ENCODE assay signal across 29 cellular contexts in the genomic region with DNA sequence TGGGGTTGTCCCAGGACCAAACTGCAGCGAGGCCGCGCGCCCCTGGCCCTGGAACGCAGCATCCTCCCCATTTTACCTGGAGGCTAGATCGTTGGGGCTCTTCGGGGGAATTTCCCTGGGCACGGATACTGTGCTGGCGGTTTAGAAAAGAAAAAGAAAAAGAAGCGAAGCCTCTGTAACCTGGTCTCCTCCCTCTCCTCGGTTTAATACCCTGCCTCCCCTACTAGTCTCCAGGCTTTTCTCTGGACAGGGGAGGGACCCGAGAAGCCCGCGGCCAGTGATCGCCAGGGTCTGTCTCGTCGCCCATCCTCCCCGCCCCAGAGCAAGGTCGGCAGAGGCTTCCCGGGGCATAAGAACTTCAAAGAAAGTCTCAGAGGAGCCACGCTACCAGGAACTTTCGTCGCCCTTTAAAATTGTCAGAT. TPM values are rescaled to one million over a fixed set of nuclear protein-coding genes. Genes with fewer than 3 reads are reported as not detected.
DNase-seq lines count a peak whose midpoint lies in the region; ATAC-seq, FAIRE-seq and TF ChIP-seq lines count a peak whose summit lies in the region.
"Had no signal": no experiment of that assay in that cellular context is flagged by ENCODE, and none has a peak within 500 bp of the region (broad histone marks: within the 10 kb centered on the region; RNA-seq: fewer than 3 reads in every experiment).

No MANE protein-coding gene starts in this region.

- no peaks in the 10 kb centered on the region for H3K9me3 ChIP-seq in astrocyte (ENCODE audit: insufficient read depth, low read depth, low read length)
- H3K9me3 ChIP-seq in iPS-15b (ENCODE audit: control insufficient read depth, insufficient read depth, low read length), result no peaks in the 10 kb centered on the region
- H3K9me3 ChIP-seq in osteoblast (ENCODE audit: low read depth, low read length), result no peaks in the 10 kb centered on the region
- H3K9me3 ChIP-seq in left ventricle myocardium inferior (replicated peaks), result no peaks in the 10 kb centered on the region
- H3K9me3 ChIP-seq: right atrium auricular region had no signal

- peaks cover 20% of the 10 kb centered on the region for H3K27me3 Mint-ChIP-seq in astrocyte (ENCODE audit: low read depth, unreplicated experiment)
- H3K27me3 Mint-ChIP-seq in activated CD4-positive, alpha-beta memory T cell treated with anti-CD3 and anti-CD28 coated beads for 36 hours, result peaks cover 28% of the 10 kb centered on the region

- peak; percentile 17 for DNase-seq in GM12891 (ENCODE audit: insufficient read length, low spot score)
- DNase-seq in astrocyte (ENCODE audit: low read depth), result no peak
- DNase-seq in osteoblast (ENCODE audit: insufficient read length, low spot score, missing footprints), result no peak
- no peak for DNase-seq in left ventricle myocardium inferior
- no peak for DNase-seq in activated CD4-positive, alpha-beta memory T cell treated with anti-CD3 and anti-CD28 coated beads for 36 hours
- DNase-seq: ACHN; activated CD4-positive, alpha-beta T cell treated with anti-CD3 and anti-CD28 coated beads for 48 hours; activated CD8-positive, alpha-beta memory T cell treated with anti-CD3 and anti-CD28 coated beads, Interleukin-2, amount 10 ng/mL, durations not matched to agents 7 days and 5 days; aorta; C1 segment of cervical spinal cord; effector CD4-positive, alpha-beta T cell; HCEC 1CT; immature natural killer cell; NCI-H1436; NCI-H526 treated with DMSO at 0.1 percent for 48 hours; SW 1271 had no signal

- no peaks in the 10 kb centered on the region for H3K9me3 Mint-ChIP-seq in astrocyte (ENCODE audit: unreplicated experiment)
- H3K9me3 Mint-ChIP-seq in activated CD4-positive, alpha-beta memory T cell treated with anti-CD3 and anti-CD28 coated beads for 36 hours, result peaks cover 2% of the 10 kb centered on the region
- H3K9me3 Mint-ChIP-seq: activated naive CD4-positive, alpha-beta T cell treated with anti-CD3 and anti-CD28 coated beads, Interleukin-2, amount 50 U/mL, for 24 hours; activated T-helper 1 cell treated with anti-CD3 and anti-CD28 coated beads, Interleukin-12 subunit alpha, Interleukin-12 subunit beta, Interleukin-2, Interleukin-4 antibody, amounts not matched to agents 30 ng/mL and 10 ng/mL and 1 ng/mL, durations not matched to agents 14 hours and 24 hours and 36 hours; central memory CD8-positive, alpha-beta T cell had no signal

- TF ChIP-seq CTCF in astrocyte (IDR thresholded peaks at IDR 0.05; ENCODE audit: insufficient read depth, low read depth, low read length), result no peak
- no peak for TF ChIP-seq CTCF in osteoblast (IDR thresholded peaks at IDR 0.05; ENCODE audit: extremely low read depth, low read depth, low read length)
- no peak for TF ChIP-seq CTCF in left ventricle myocardium inferior (IDR thresholded peaks at IDR 0.05; ENCODE audit: borderline replicate concordance)

- H4K20me1 ChIP-seq in astrocyte (ENCODE audit: insufficient read depth, low read length) (no peaks in the 10 kb centered on the region), osteoblast (ENCODE audit: insufficient read depth, low read length) (no peaks in the 10 kb centered on the region)

- H3K4me2 ChIP-seq in astrocyte (ENCODE audit: low read length) (peak overlapping the region; percentile 36), osteoblast (ENCODE audit: insufficient read depth, low read length) (peak overlapping the region; percentile 8)

- H3K4me1 ChIP-seq in astrocyte (ENCODE audit: insufficient read depth, low read length), result no peaks in the 10 kb centered on the region
- H3K4me1 ChIP-seq in iPS-15b (ENCODE audit: control insufficient read depth, insufficient read depth, low read length), result no peaks in the 10 kb centered on the region
- H3K4me1 ChIP-seq in osteoblast (ENCODE audit: insufficient read depth, low read length), result peaks cover 10% of the 10 kb centered on the region
- peaks cover 22% of the 10 kb centered on the region for H3K4me1 ChIP-seq in left ventricle myocardium inferior

- H3K79me2 ChIP-seq in astrocyte (ENCODE audit: insufficient read depth, low read length), result no peaks in the 10 kb centered on the region
- no peaks in the 10 kb centered on the region for H3K79me2 ChIP-seq in osteoblast (ENCODE audit: insufficient read depth, low read length)

- no peaks in the 10 kb centered on the region for H3K4me1 Mint-ChIP-seq in astrocyte (ENCODE audit: low read depth, unreplicated experiment)
- H3K4me1 Mint-ChIP-seq in activated CD4-positive, alpha-beta memory T cell treated with anti-CD3 and anti-CD28 coated beads for 36 hours (ENCODE audit: low read depth), result no peaks in the 10 kb centered on the region
- H3K4me1 Mint-ChIP-seq: activated CD8-positive, alpha-beta memory T cell treated with anti-CD3 and anti-CD28 coated beads, Interleukin-2, amount 10 ng/mL, durations not matched to agents 7 days and 5 days; activated naive CD4-positive, alpha-beta T cell treated with anti-CD3 and anti-CD28 coated beads, Interleukin-2, amount 50 U/mL, for 24 hours; central memory CD8-positive, alpha-beta T cell; immature natural killer cell had no signal

- H3K4me3 ChIP-seq in astrocyte (ENCODE audit: insufficient read depth, low read depth, low read length) (no peak overlapping the region), iPS-15b (ENCODE audit: low read depth, low read length) (peak overlapping the region; percentile 38), osteoblast (ENCODE audit: insufficient read depth, low read length) (peak overlapping the region; percentile 3), left ventricle myocardium inferior (no peak overlapping the region)
- H3K4me3 ChIP-seq: right atrium auricular region had no signal

- H3K27ac ChIP-seq in astrocyte (ENCODE audit: low read depth, low read length) (no peak overlapping the region), osteoblast (ENCODE audit: low read depth, low read length) (no peak overlapping the region), left ventricle myocardium inferior (replicated peaks) (no peak overlapping the region)
- H3K27ac ChIP-seq: right atrium auricular region had no signal

- FAIRE-seq in GM12891 (lab: Jason Lieb, UNC) (no peak), astrocyte (lab: Jason Lieb, UNC) (no peak)
- FAIRE-seq: G401.6, HepG2 had no signal

- H2AFZ ChIP-seq in astrocyte (ENCODE audit: low read depth, low read length), result no peak overlapping the region
- H2AFZ ChIP-seq in osteoblast (ENCODE audit: low read length), result no peak overlapping the region

- H3K27me3 ChIP-seq in astrocyte (ENCODE audit: insufficient read depth, low read length), result peaks cover 54% of the 10 kb centered on the region
- peaks cover 94% of the 10 kb centered on the region for H3K27me3 ChIP-seq in iPS-15b (ENCODE audit: control insufficient read depth, insufficient read depth, low read length)
- peaks cover 58% of the 10 kb centered on the region for H3K27me3 ChIP-seq in osteoblast (ENCODE audit: insufficient read depth, low read length)
- H3K27me3 ChIP-seq in left ventricle myocardium inferior (ENCODE audit: low read depth), result peaks cover 92% of the 10 kb centered on the region

- H3K27ac Mint-ChIP-seq in astrocyte (ENCODE audit: unreplicated experiment), result no peak overlapping the region
- no peak overlapping the region for H3K27ac Mint-ChIP-seq in activated CD4-positive, alpha-beta memory T cell treated with anti-CD3 and anti-CD28 coated beads for 36 hours
- H3K27ac Mint-ChIP-seq: activated CD8-positive, alpha-beta memory T cell treated with anti-CD3 and anti-CD28 coated beads, Interleukin-2, amount 10 ng/mL, durations not matched to agents 7 days and 5 days; activated naive CD4-positive, alpha-beta T cell treated with anti-CD3 and anti-CD28 coated beads, Interleukin-2, amount 50 U/mL, for 24 hours; activated T-helper 1 cell treated with anti-CD3 and anti-CD28 coated beads, Interleukin-12 subunit alpha, Interleukin-12 subunit beta, Interleukin-2, Interleukin-4 antibody, amounts not matched to agents 30 ng/mL and 10 ng/mL and 1 ng/mL, durations not matched to agents 14 hours and 24 hours and 36 hours; immature natural killer cell had no signal

- H3K4me3 Mint-ChIP-seq in astrocyte (ENCODE audit: unreplicated experiment), result no peak overlapping the region
- H3K4me3 Mint-ChIP-seq in activated CD4-positive, alpha-beta memory T cell treated with anti-CD3 and anti-CD28 coated beads for 36 hours, result no peak overlapping the region
- H3K4me3 Mint-ChIP-seq: activated CD8-positive, alpha-beta memory T cell treated with anti-CD3 and anti-CD28 coated beads, Interleukin-2, amount 10 ng/mL, durations not matched to agents 7 days and 5 days; activated naive CD4-positive, alpha-beta T cell treated with anti-CD3 and anti-CD28 coated beads, Interleukin-2, amount 50 U/mL, for 24 hours; activated T-helper 1 cell treated with anti-CD3 and anti-CD28 coated beads, Interleukin-12 subunit alpha, Interleukin-12 subunit beta, Interleukin-2, Interleukin-4 antibody, amounts not matched to agents 30 ng/mL and 10 ng/mL and 1 ng/mL, durations not matched to agents 14 hours and 24 hours and 36 hours; central memory CD8-positive, alpha-beta T cell; immature natural killer cell had no signal

- H3K36me3 ChIP-seq in astrocyte (ENCODE audit: insufficient read depth, low read length), result no peaks in the 10 kb centered on the region
- H3K36me3 ChIP-seq in iPS-15b (ENCODE audit: control insufficient read depth, insufficient read depth, low read length), result no peaks in the 10 kb centered on the region
- no peaks in the 10 kb centered on the region for H3K36me3 ChIP-seq in osteoblast (ENCODE audit: insufficient read depth, low read length)
- H3K36me3 ChIP-seq in left ventricle myocardium inferior, result no peaks in the 10 kb centered on the region
- H3K36me3 ChIP-seq: right atrium auricular region had no signal

- H3K36me3 Mint-ChIP-seq in astrocyte (ENCODE audit: low read depth, unreplicated experiment), result peaks cover 1% of the 10 kb centered on the region
- H3K36me3 Mint-ChIP-seq in activated CD4-positive, alpha-beta memory T cell treated with anti-CD3 and anti-CD28 coated beads for 36 hours, result no peaks in the 10 kb centered on the region
- H3K36me3 Mint-ChIP-seq: activated CD8-positive, alpha-beta memory T cell treated with anti-CD3 and anti-CD28 coated beads, Interleukin-2, amount 10 ng/mL, durations not matched to agents 7 days and 5 days; activated naive CD4-positive, alpha-beta T cell treated with anti-CD3 and anti-CD28 coated beads, Interleukin-2, amount 50 U/mL, for 24 hours; immature natural killer cell had no signal

- POLR2A ChIA-PET in activated CD4-positive, alpha-beta memory T cell treated with anti-CD3 and anti-CD28 coated beads for 36 hours (lab: Charles Lee), result no interaction called here

- no peak for ATAC-seq in HG03159 (IDR thresholded peaks at IDR 0.05; ENCODE audit: unreplicated experiment)
- no peak for ATAC-seq in GM21447 (IDR thresholded peaks at IDR 0.05; ENCODE audit: unreplicated experiment)
- ATAC-seq: activated CD8-positive, alpha-beta memory T cell treated with anti-CD3 and anti-CD28 coated beads, Interleukin-2, amount 10 ng/mL, durations not matched to agents 7 days and 5 days; esophagus mucosa; Right ventricle myocardium inferior had no signal

- intact Hi-C loops in left ventricle myocardium inferior (cut with micrococcal nuclease), result no loop called here
- intact Hi-C loops in activated CD4-positive, alpha-beta memory T cell treated with anti-CD3 and anti-CD28 coated beads for 36 hours (cut with micrococcal nuclease), result no loop called here

- H3K9ac ChIP-seq in astrocyte (ENCODE audit: low read length) (no peak overlapping the region), iPS-15b (ENCODE audit: low read depth, low read length) (no peak overlapping the region)

- TF ChIP-seq POLR2A in GM12891 (IDR thresholded peaks at IDR 0.05; ENCODE audit: low read depth, low read length), result no peak

- CTCF ChIA-PET in activated CD4-positive, alpha-beta memory T cell treated with anti-CD3 and anti-CD28 coated beads for 36 hours (lab: Charles Lee), result no interaction called here

RNA-seq across cellular contexts. Expression of a gene that starts 6.1 kb away (rescaled TPM):
- 0.18 TPM for polyA plus RNA-seq in GM12891 (2012; ENCODE audit: low read depth, missing spikeins)
- total RNA-seq in astrocyte, result 2.3 and 4.7 TPM in 2 replicates
- under 0.01 and 0.29 TPM in 2 replicates for total RNA-seq in osteoblast
- not detected for total RNA-seq in left ventricle myocardium inferior
- not detected for total RNA-seq in activated CD4-positive, alpha-beta memory T cell treated with anti-CD3 and anti-CD28 coated beads for 36 hours
- total RNA-seq: activated CD8-positive, alpha-beta memory T cell treated with anti-CD3 and anti-CD28 coated beads, Interleukin-2, amount 10 ng/mL, durations not matched to agents 7 days and 5 days; activated T-helper 1 cell treated with anti-CD3 and anti-CD28 coated beads, Interleukin-12 subunit alpha, Interleukin-12 subunit beta, Interleukin-2, Interleukin-4 antibody, amounts not matched to agents 30 ng/mL and 10 ng/mL and 1 ng/mL, durations not matched to agents 14 hours and 24 hours and 36 hours; esophagus mucosa; HepG2; omental fat pad; right atrium auricular region; Right ventricle myocardium inferior had no signal
- polyA plus RNA-seq: HepG2, liver had no signal

Comparison
In these comparisons a context has a peak if more than half of its experiments do, and no peak if none do; other contexts are left out.
1. H3K4me3 ChIP-seq: peak in iPS-15b (single experiment) and osteoblast (single experiment); none in astrocyte (single experiment) and left ventricle myocardium inferior (single experiment).